In genomic region chr4:121156822-121157769, GRCh38 we compare ENCODE assay signal across 8 cellular contexts. TPM values are rescaled to one million over a fixed set of nuclear protein-coding genes. Genes with fewer than 3 reads are reported as not detected.
DNase-seq lines count a peak whose midpoint lies in the region; ATAC-seq and TF ChIP-seq lines count a peak whose summit lies in the region.

No MANE protein-coding gene starts in this region.

- CTCF ChIA-PET in Calu3 (lab: Charles Lee), result no interaction called here

- peak; percentile 18 for DNase-seq in Calu3
- DNase-seq in NOMO-1 treated with DMSO at 0.1 percent for 48 hours (lab: John Stamatoyannopoulos, UW; ENCODE audit: unreplicated experiment), result peak; percentile 52
- DNase-seq in activated naive CD8-positive, alpha-beta T cell treated with anti-CD3 and anti-CD28 coated beads, Interleukin-2, amount 50 U/mL, for 24 hours, result peak; percentile 50
- DNase-seq in hepatic stellate cell (ENCODE audit: low spot score), result peak; percentile 6
- no peak for DNase-seq in retinal pigment epithelial cell (ENCODE audit: low read depth)
- no peak for DNase-seq in NCI-H146 (lab: John Stamatoyannopoulos, UW)
- no peak for DNase-seq in GM13977 (ENCODE audit: low spot score)

- TF ChIP-seq CTCF in Calu3 (IDR thresholded peaks at IDR 0.05; ENCODE audit: unreplicated experiment), result no peak
- TF ChIP-seq CTCF in retinal pigment epithelial cell (conservative IDR thresholded peaks at IDR 0.05; ENCODE audit: low read depth, low read length), result no peak
- TF ChIP-seq CTCF in GM13977 (IDR thresholded peaks at IDR 0.05; ENCODE audit: extremely low read depth, insufficient read depth, missing control alignments), result no peak

- H3K27ac Mint-ChIP-seq in Calu3 (ENCODE audit: unreplicated experiment), result no peak overlapping the region
- peak overlapping the region; percentile 67 for H3K27ac Mint-ChIP-seq in activated naive CD8-positive, alpha-beta T cell treated with anti-CD3 and anti-CD28 coated beads, Interleukin-2, amount 50 U/mL, for 24 hours

- no TSS peak for BruUV-seq in Calu3 (replicated peaks; lab: Mats Ljungman, UMichigan)

- H3K36me3 Mint-ChIP-seq in Calu3 (ENCODE audit: insufficient read depth, unreplicated experiment), result peaks cover 7% of the 10 kb centered on the region
- H3K36me3 Mint-ChIP-seq in activated naive CD8-positive, alpha-beta T cell treated with anti-CD3 and anti-CD28 coated beads, Interleukin-2, amount 50 U/mL, for 24 hours (ENCODE audit: low read depth), result peaks cover 2% of the 10 kb centered on the region

- peak; percentile 34 for ATAC-seq in activated naive CD8-positive, alpha-beta T cell treated with anti-CD3 and anti-CD28 coated beads, Interleukin-2, amount 50 U/mL, for 24 hours
- no peak for ATAC-seq in GM19328 (IDR thresholded peaks at IDR 0.05; ENCODE audit: unreplicated experiment)

- intact Hi-C loops in Calu3 (cut with micrococcal nuclease; ENCODE audit: unreplicated experiment), result no loop called here

- no peaks in the 10 kb centered on the region for H3K9me3 Mint-ChIP-seq in Calu3 (ENCODE audit: low read depth, unreplicated experiment)
- H3K9me3 Mint-ChIP-seq in activated naive CD8-positive, alpha-beta T cell treated with anti-CD3 and anti-CD28 coated beads, Interleukin-2, amount 50 U/mL, for 24 hours, result no peaks in the 10 kb centered on the region

- in situ Hi-C loops in GM13977 (cut with MboI; ENCODE audit: low pct_unique_long_range_greater_than_20kb, low sequenced_read_pairs, unreplicated experiment), result no loop called here

- H3K4me3 Mint-ChIP-seq in Calu3 (ENCODE audit: low read depth, unreplicated experiment), result peak overlapping the region; percentile 88
- peak overlapping the region; percentile 81 for H3K4me3 Mint-ChIP-seq in activated naive CD8-positive, alpha-beta T cell treated with anti-CD3 and anti-CD28 coated beads, Interleukin-2, amount 50 U/mL, for 24 hours

- no peaks in the 10 kb centered on the region for H3K27me3 Mint-ChIP-seq in Calu3 (ENCODE audit: unreplicated experiment)
- no peaks in the 10 kb centered on the region for H3K27me3 Mint-ChIP-seq in activated naive CD8-positive, alpha-beta T cell treated with anti-CD3 and anti-CD28 coated beads, Interleukin-2, amount 50 U/mL, for 24 hours

- peak overlapping the region; percentile 68 for H3K4me3 ChIP-seq in retinal pigment epithelial cell (ENCODE audit: low read length)

- H3K4me1 Mint-ChIP-seq in Calu3 (ENCODE audit: low read depth, unreplicated experiment), result no peaks in the 10 kb centered on the region
- H3K4me1 Mint-ChIP-seq in activated naive CD8-positive, alpha-beta T cell treated with anti-CD3 and anti-CD28 coated beads, Interleukin-2, amount 50 U/mL, for 24 hours, result peaks cover 51% of the 10 kb centered on the region

RNA-seq across cellular contexts. Expression of gene TNIP3, which starts 7.0 kb away (rescaled TPM):
- total RNA-seq in Calu3 (2022), result not detected in 2 replicates

Comparison
In these comparisons a context has a peak if more than half of its experiments do, and no peak if none do; other contexts are left out.
1. DNase-seq: peak in Calu3 (single experiment), NOMO-1 treated with DMSO at 0.1 percent for 48 hours (single experiment), activated naive CD8-positive, alpha-beta T cell treated with anti-CD3 and anti-CD28 coated beads, Interleukin-2, amount 50 U/mL, for 24 hours (single experiment) and hepatic stellate cell (single experiment); none in retinal pigment epithelial cell (single experiment), NCI-H146 (single experiment) and GM13977 (single experiment).